Comparison of ENCODE assay signal across 15 cellular contexts in genomic region chr7:13115157-13115772, GRCh38.
DNase-seq lines count a peak whose midpoint lies in the region; ATAC-seq and TF ChIP-seq lines count a peak whose summit lies in the region.
"Had no signal": no experiment of that assay in that cellular context is flagged by ENCODE, and none has a peak within 500 bp of the region (broad histone marks: within the 10 kb centered on the region; RNA-seq: fewer than 3 reads in every experiment).

No MANE protein-coding gene starts in this region.

- H3K36me3 ChIP-seq in H7 (replicated peaks; ENCODE audit: control insufficient read depth, insufficient read depth, low read length) = no peaks in the 10 kb centered on the region
- H3K36me3 ChIP-seq: MG63, thoracic aorta had no signal

- H3K27me3 Mint-ChIP-seq in progenitor cell of endocrine pancreas = no peaks in the 10 kb centered on the region
- H3K27me3 Mint-ChIP-seq: activated naive CD8-positive, alpha-beta T cell had no signal

- ATAC-seq in SK-N-SH treated with all-trans-retinoic acid at 6 μM for 48 hours (peak; percentile 39; the same call in 1 of the 3 replicates), HG03025 (IDR thresholded peaks at IDR 0.05; ENCODE audit: low FRiP score, unreplicated experiment) (no peak)
- ATAC-seq: right cardiac atrium had no signal

- TF ChIP-seq CTCF in fibroblast of villous mesenchyme (IDR thresholded peaks at IDR 0.05; ENCODE audit: insufficient read depth, low read depth, low read length) (peak; percentile 29), progenitor cell of endocrine pancreas (IDR thresholded peaks at IDR 0.05; ENCODE audit: unreplicated experiment) (no peak)

- H3K27me3 ChIP-seq in H7 (ENCODE audit: control insufficient read depth, insufficient read depth, low read length) = no peaks in the 10 kb centered on the region
- H3K27me3 ChIP-seq: MG63 had no signal

- DNase-seq in H7 = peak; percentile 45
- peak; percentile 84 for DNase-seq in fibroblast of villous mesenchyme (ENCODE audit: low read depth)
- no peak for DNase-seq in progenitor cell of endocrine pancreas (ENCODE audit: low spot score, unreplicated experiment)
- no peak for DNase-seq in DMS153 treated with DMSO at 0.1 percent for 48 hours (lab: John Stamatoyannopoulos, UW; ENCODE audit: unreplicated experiment)
- DNase-seq in activated CD4-positive, alpha-beta T cell treated with anti-CD3 and anti-CD28 coated beads for 1 hour = no peak
- DNase-seq in stimulated activated CD4-positive, alpha-beta T cell treated with anti-CD3 and anti-CD28 coated beads, Interleukin-4, amount 100 ng/mL, for 4 hours = no peak
- DNase-seq: CD4-positive, alpha-beta memory T cell; MG63; midbrain; NCI-H446; right cardiac atrium had no signal

- H3K4me3 Mint-ChIP-seq in progenitor cell of endocrine pancreas (ENCODE audit: low read depth) = no peak overlapping the region
- H3K4me3 Mint-ChIP-seq: activated naive CD8-positive, alpha-beta T cell; CD4-positive, alpha-beta memory T cell had no signal

- peaks cover 2% of the 10 kb centered on the region for H3K4me1 Mint-ChIP-seq in progenitor cell of endocrine pancreas (ENCODE audit: low read depth)
- H3K4me1 Mint-ChIP-seq: CD4-positive, alpha-beta memory T cell had no signal

- no peaks in the 10 kb centered on the region for H3K9me3 Mint-ChIP-seq in progenitor cell of endocrine pancreas (ENCODE audit: low read depth)
- H3K9me3 Mint-ChIP-seq: CD4-positive, alpha-beta memory T cell had no signal

- H3K36me3 Mint-ChIP-seq in progenitor cell of endocrine pancreas (ENCODE audit: insufficient read depth) = no peaks in the 10 kb centered on the region
- H3K36me3 Mint-ChIP-seq: activated naive CD8-positive, alpha-beta T cell; CD4-positive, alpha-beta memory T cell had no signal

- no peak overlapping the region for H3K4me3 ChIP-seq in H7 (ENCODE audit: insufficient read depth, low read depth, low read length)
- H3K4me3 ChIP-seq in fibroblast of villous mesenchyme (ENCODE audit: low read depth, low read length) = peak overlapping the region; percentile 35
- H3K4me3 ChIP-seq: MG63, thoracic aorta had no signal

- peak overlapping the region; percentile 56 for H3K27ac Mint-ChIP-seq in progenitor cell of endocrine pancreas
- H3K27ac Mint-ChIP-seq: activated naive CD8-positive, alpha-beta T cell; CD4-positive, alpha-beta memory T cell had no signal

TF ChIP-seq in SK-N-SH treated with all-trans-retinoic acid at 6 μM for 48 hours, 23 proteins besides CTCF, POLR2A, EP300 and RAD21:
- TF ChIP-seq ZNF8 (CRISPR knock-in tag; IDR thresholded peaks at IDR 0.05) = no peak
- no peak for TF ChIP-seq BACH2 (CRISPR knock-in tag; IDR thresholded peaks at IDR 0.05; ENCODE audit: borderline replicate concordance)
- TF ChIP-seq ZC3H10 (CRISPR knock-in tag; IDR thresholded peaks at IDR 0.05) = no peak
- TF ChIP-seq POU6F1 (CRISPR knock-in tag; IDR thresholded peaks at IDR 0.05; ENCODE audit: borderline replicate concordance, low read depth) = no peak
- no peak for TF ChIP-seq CREB5 (CRISPR knock-in tag; IDR thresholded peaks at IDR 0.05; ENCODE audit: low read depth)
- no peak for TF ChIP-seq ZFP30 (CRISPR knock-in tag; IDR thresholded peaks at IDR 0.05)
- TF ChIP-seq ISL1 (CRISPR knock-in tag; IDR thresholded peaks at IDR 0.05) = no peak
- TF ChIP-seq TOX (CRISPR knock-in tag; IDR thresholded peaks at IDR 0.05; ENCODE audit: borderline replicate concordance) = no peak
- TF ChIP-seq ZFP3 (CRISPR knock-in tag; IDR thresholded peaks at IDR 0.05) = no peak
- no peak for TF ChIP-seq PPARA (CRISPR knock-in tag; IDR thresholded peaks at IDR 0.05; ENCODE audit: borderline replicate concordance)
- no peak for TF ChIP-seq ARNTL (CRISPR knock-in tag; IDR thresholded peaks at IDR 0.05; ENCODE audit: borderline replicate concordance, low read depth)

Comparison
In these comparisons a context has a peak if more than half of its experiments do, and no peak if none do; other contexts are left out.
1. DNase-seq: peak in H7 (single experiment) and fibroblast of villous mesenchyme (single experiment); none in progenitor cell of endocrine pancreas (single experiment), DMS153 treated with DMSO at 0.1 percent for 48 hours (single experiment), activated CD4-positive, alpha-beta T cell treated with anti-CD3 and anti-CD28 coated beads for 1 hour (single experiment) and stimulated activated CD4-positive, alpha-beta T cell treated with anti-CD3 and anti-CD28 coated beads, Interleukin-4, amount 100 ng/mL, for 4 hours (0 of 2).